9 cellular contexts compared by ENCODE assay signal in genomic region chr14:23512156-23512555, GRCh38. TPM values are rescaled to one million over a fixed set of nuclear protein-coding genes. Genes with fewer than 3 reads are reported as not detected.
DNase-seq lines count a peak whose midpoint lies in the region; ATAC-seq lines count a peak whose summit lies in the region.
"Had no signal": no experiment of that assay in that cellular context is flagged by ENCODE, and none has a peak within 500 bp of the region (broad histone marks: within the 10 kb centered on the region; RNA-seq: fewer than 3 reads in every experiment).

No MANE protein-coding gene starts in this region.

- H3K36me3 Mint-ChIP-seq in activated T-cell treated with anti-CD3 and anti-CD28 coated beads, Interleukin-2, amount 50 U/mL, for 4 hours (ENCODE audit: insufficient read depth), result peaks cover 7% of the 10 kb centered on the region
- no peaks in the 10 kb centered on the region for H3K36me3 Mint-ChIP-seq in natural killer cell treated with Interleukin-12 subunit alpha and Interleukin-12 subunit beta and Interleukin-15 and Interleukin-18, amount 100 ng/mL, for 72 hours

- no peak overlapping the region for H3K27ac Mint-ChIP-seq in natural killer cell treated with Interleukin-12 subunit alpha and Interleukin-12 subunit beta and Interleukin-15 and Interleukin-18, amount 100 ng/mL, for 72 hours

- peak overlapping the region; percentile 62 for H3K4me3 Mint-ChIP-seq in activated T-cell treated with anti-CD3 and anti-CD28 coated beads, Interleukin-2, amount 50 U/mL, for 4 hours
- peak overlapping the region; percentile 56 for H3K4me3 Mint-ChIP-seq in natural killer cell treated with Interleukin-12 subunit alpha and Interleukin-12 subunit beta and Interleukin-15 and Interleukin-18, amount 100 ng/mL, for 72 hours

- peaks cover 6% of the 10 kb centered on the region for H3K4me1 Mint-ChIP-seq in activated T-cell treated with anti-CD3 and anti-CD28 coated beads, Interleukin-2, amount 50 U/mL, for 4 hours (ENCODE audit: low read depth)
- no peaks in the 10 kb centered on the region for H3K4me1 Mint-ChIP-seq in natural killer cell treated with Interleukin-12 subunit alpha and Interleukin-12 subunit beta and Interleukin-15 and Interleukin-18, amount 100 ng/mL, for 72 hours (ENCODE audit: low read depth in 2 of 2)

- peak; percentile 23 to 38 for ATAC-seq in activated T-cell treated with anti-CD3 and anti-CD28 coated beads, Interleukin-2, amount 50 U/mL, for 4 hours
- ATAC-seq in natural killer cell treated with Interleukin-12 subunit alpha and Interleukin-12 subunit beta and Interleukin-15 and Interleukin-18, amount 100 ng/mL, for 72 hours, result no peak
- no peak for ATAC-seq in GM21529 (IDR thresholded peaks at IDR 0.05; ENCODE audit: unreplicated experiment)
- ATAC-seq in GM18519 (IDR thresholded peaks at IDR 0.05; ENCODE audit: low FRiP score, unreplicated experiment), result no peak
- ATAC-seq: upper lobe of right lung had no signal

- peak; percentile 90 for DNase-seq in DMS79 (lab: John Stamatoyannopoulos, UW)
- DNase-seq in NCI-H2107 treated with DMSO at 0.1 percent for 48 hours (lab: John Stamatoyannopoulos, UW; ENCODE audit: unreplicated experiment), result peak; percentile 87
- DNase-seq in activated T-cell treated with anti-CD3 and anti-CD28 coated beads, Interleukin-2, amount 50 U/mL, for 4 hours, result no peak
- no peak for DNase-seq in natural killer cell treated with Interleukin-12 subunit alpha and Interleukin-12 subunit beta and Interleukin-15 and Interleukin-18, amount 100 ng/mL, for 72 hours (ENCODE audit: low spot score)
- no peak for DNase-seq in stimulated activated CD4-positive, alpha-beta T cell treated with anti-CD3 and anti-CD28 coated beads, Interleukin-4, amount 100 ng/mL, for 24 hours
- DNase-seq: mesenchymal stem cell, upper lobe of right lung had no signal

- H3K9me3 Mint-ChIP-seq in activated T-cell treated with anti-CD3 and anti-CD28 coated beads, Interleukin-2, amount 50 U/mL, for 4 hours, result no peaks in the 10 kb centered on the region
- H3K9me3 Mint-ChIP-seq in natural killer cell treated with Interleukin-12 subunit alpha and Interleukin-12 subunit beta and Interleukin-15 and Interleukin-18, amount 100 ng/mL, for 72 hours, result no peaks in the 10 kb centered on the region

- H3K27me3 Mint-ChIP-seq in activated T-cell treated with anti-CD3 and anti-CD28 coated beads, Interleukin-2, amount 50 U/mL, for 4 hours (ENCODE audit: low read depth), result no peaks in the 10 kb centered on the region
- H3K27me3 Mint-ChIP-seq in natural killer cell treated with Interleukin-12 subunit alpha and Interleukin-12 subunit beta and Interleukin-15 and Interleukin-18, amount 100 ng/mL, for 72 hours, result no peaks in the 10 kb centered on the region

RNA-seq across cellular contexts. Expression of gene ZFHX2, which starts 39.4 kb away (rescaled TPM):
- total RNA-seq in activated T-cell treated with anti-CD3 and anti-CD28 coated beads, Interleukin-2, amount 50 U/mL, for 4 hours, result 1 to 10 TPM in 2 of 3 donors, under 1 TPM in 1; 0.58 to 1.1 (median 1.1) TPM
- total RNA-seq in natural killer cell treated with Interleukin-12 subunit alpha and Interleukin-12 subunit beta and Interleukin-15 and Interleukin-18, amount 100 ng/mL, for 72 hours, result 1 to 10 TPM; 2.8 to 4.9 TPM

RNA-seq across cellular contexts. Expression of gene NGDN, which starts 42.7 kb away (rescaled TPM):
- total RNA-seq in activated T-cell treated with anti-CD3 and anti-CD28 coated beads, Interleukin-2, amount 50 U/mL, for 4 hours, result 100 to 1,000 TPM; 115 to 120 (median 117) TPM
- total RNA-seq in natural killer cell treated with Interleukin-12 subunit alpha and Interleukin-12 subunit beta and Interleukin-15 and Interleukin-18, amount 100 ng/mL, for 72 hours, result 10 to 100 TPM; 65.6 to 65.7 TPM

RNA-seq across cellular contexts. Expression of gene THTPA, which starts 43.9 kb away (rescaled TPM):
- 10 to 100 TPM; 17.1 to 18.8 (median 17.6) TPM for total RNA-seq in activated T-cell treated with anti-CD3 and anti-CD28 coated beads, Interleukin-2, amount 50 U/mL, for 4 hours
- 10 to 100 TPM; 10.6 to 11.7 TPM for total RNA-seq in natural killer cell treated with Interleukin-12 subunit alpha and Interleukin-12 subunit beta and Interleukin-15 and Interleukin-18, amount 100 ng/mL, for 72 hours

RNA-seq across cellular contexts. Expression of gene AP1G2, which starts 55.4 kb away (rescaled TPM):
- total RNA-seq in activated T-cell treated with anti-CD3 and anti-CD28 coated beads, Interleukin-2, amount 50 U/mL, for 4 hours, result 100 to 1,000 TPM in 2 of 3 donors, 10 to 100 TPM in 1; 86.9 to 113 (median 108) TPM
- total RNA-seq in natural killer cell treated with Interleukin-12 subunit alpha and Interleukin-12 subunit beta and Interleukin-15 and Interleukin-18, amount 100 ng/mL, for 72 hours, result 100 to 1,000 TPM; 151 to 229 TPM

Comparison
In these comparisons a context has a peak if more than half of its experiments do, and no peak if none do; other contexts are left out.
1. DNase-seq: peak in DMS79 (single experiment) and NCI-H2107 treated with DMSO at 0.1 percent for 48 hours (single experiment); none in activated T-cell treated with anti-CD3 and anti-CD28 coated beads, Interleukin-2, amount 50 U/mL, for 4 hours (single experiment), natural killer cell treated with Interleukin-12 subunit alpha and Interleukin-12 subunit beta and Interleukin-15 and Interleukin-18, amount 100 ng/mL, for 72 hours (single experiment) and stimulated activated CD4-positive, alpha-beta T cell treated with anti-CD3 and anti-CD28 coated beads, Interleukin-4, amount 100 ng/mL, for 24 hours (single experiment).
2. ATAC-seq: peak in activated T-cell treated with anti-CD3 and anti-CD28 coated beads, Interleukin-2, amount 50 U/mL, for 4 hours (2 of 2); none in natural killer cell treated with Interleukin-12 subunit alpha and Interleukin-12 subunit beta and Interleukin-15 and Interleukin-18, amount 100 ng/mL, for 72 hours (0 of 2), GM21529 (single experiment) and GM18519 (single experiment).